In genomic region chr17:68576811-68577551, GRCh38 we compare ENCODE assay signal across 14 cellular contexts. TPM values are rescaled to one million over a fixed set of nuclear protein-coding genes. Genes with fewer than 3 reads are reported as not detected.
DNase-seq lines count a peak whose midpoint lies in the region; ATAC-seq and TF ChIP-seq lines count a peak whose summit lies in the region.
"Had no signal": no experiment of that assay in that cellular context is flagged by ENCODE, and none has a peak within 500 bp of the region (broad histone marks: within the 10 kb centered on the region; RNA-seq: fewer than 3 reads in every experiment).

No MANE protein-coding gene starts in this region.

- CTCF ChIA-PET in RWPE1 (lab: Yijun Ruan, JAX), result interaction anchor here (1.0 kb wide), 1 partner anchor 25 kb away, joined by 5 read pairs; no protein-coding TSS in a partner anchor

- no peaks in the 10 kb centered on the region for H3K4me1 ChIP-seq in psoas muscle
- H3K4me1 ChIP-seq: Caco-2 had no signal

- 0 out of 2 replicates have a peak overlapping the region, but pooled peaks have one; percentile 20 for H3K27ac ChIP-seq in RWPE1
- no peak overlapping the region for H3K27ac ChIP-seq in psoas muscle

- DNase-seq in ELR (ENCODE audit: low read depth) (peak; percentile 55), RWPE1 (ENCODE audit: low spot score) (no peak), fibroblast of the conjunctiva (ENCODE audit: low read depth) (peak; percentile 80), psoas muscle (peak; percentile 39 to 73), left colon (no peak)
- DNase-seq in activated CD4-positive, alpha-beta T cell treated with anti-CD3 and anti-CD28 coated beads for 48 hours, result no peak
- DNase-seq: activated CD8-positive, alpha-beta memory T cell treated with anti-CD3 and anti-CD28 coated beads, Interleukin-2, amount 50 U/mL, for 48 hours; Caco-2; central memory CD4-positive, alpha-beta T cell; glutamatergic neuron; NCI-H774 had no signal

- no peaks in the 10 kb centered on the region for H3K27me3 ChIP-seq in psoas muscle (ENCODE audit: insufficient read depth in 3 of 3, low read length in 2 of 3)

- POLR2A ChIA-PET in RWPE1 (lab: Yijun Ruan, JAX; ENCODE audit: low non-redundant PET), result no interaction called here

- 42 to 44% (median 43%) methylated on average over 8 of the region's 8 CpGs for WGBS in psoas muscle, 3 donors

- intact Hi-C loops in psoas muscle (cut with DNase I), result no loop called here
- intact Hi-C loops in left colon (cut with DNase I, micrococcal nuclease), result no loop called here

- no peaks in the 10 kb centered on the region for H3K9me3 ChIP-seq in psoas muscle
- H3K9me3 ChIP-seq: Caco-2 had no signal

- no peak for TF ChIP-seq CTCF in RWPE1 (conservative IDR thresholded peaks at IDR 0.05; ENCODE audit: low read depth)
- no peak for TF ChIP-seq CTCF in psoas muscle (IDR thresholded peaks at IDR 0.05)

- H3K36me3 ChIP-seq in psoas muscle (ENCODE audit: insufficient read depth in 1 of 2, low read depth in 1 of 2), result no peaks in the 10 kb centered on the region

- no peak overlapping the region for H3K4me3 ChIP-seq in psoas muscle

- ATAC-seq in psoas muscle, result peak; percentile 38 to 73 (median 64)
- ATAC-seq in GM18868 (IDR thresholded peaks at IDR 0.05; ENCODE audit: unreplicated experiment), result no peak
- ATAC-seq in left colon, result no peak
- no peak for ATAC-seq in HG03457 (IDR thresholded peaks at IDR 0.05; ENCODE audit: unreplicated experiment)

RNA-seq across cellular contexts. Expression of gene FAM20A, which starts 24.2 kb away (rescaled TPM):
- total RNA-seq in psoas muscle, result 1 to 10 TPM; 1.1 to 7.1 (median 2.4) TPM
- polyA plus RNA-seq in psoas muscle, result 1 to 10 TPM in 2 of 3 donors, under 1 TPM in 1; 0.83 to 2.1 (median 1.3) TPM
- 1 to 10 TPM in 1 of 2 donors, under 1 TPM in 1; 0.98 to 2.3 TPM for total RNA-seq in left colon
- total RNA-seq: T-helper 1 cell treated with Interleukin-12 subunit alpha and Interleukin-12 subunit beta and Interleukin-4 antibody, amounts not matched to agents 30 ng/mL and 1 ng/mL, for 36 hours had no signal

Comparison
In these comparisons a context has a peak if more than half of its experiments do, and no peak if none do; other contexts are left out.
1. DNase-seq: peak in ELR (single experiment), fibroblast of the conjunctiva (single experiment) and psoas muscle (2 of 2); none in RWPE1 (single experiment), activated CD4-positive, alpha-beta T cell treated with anti-CD3 and anti-CD28 coated beads for 48 hours (single experiment) and left colon (0 of 2).
2. ATAC-seq: peak in psoas muscle (4 of 4); none in GM18868 (single experiment), left colon (single experiment) and HG03457 (single experiment).